ENCODE assay signal across 8 cellular contexts in genomic region chr10:42475168-42476098, GRCh38.
DNase-seq lines count a peak whose midpoint lies in the region; ATAC-seq and TF ChIP-seq lines count a peak whose summit lies in the region.

No MANE protein-coding gene starts in this region.

- TF ChIP-seq CTCF in GM23338 (conservative IDR thresholded peaks at IDR 0.05; ENCODE audit: low read depth in 2 of 2) (no peak), thyroid gland (IDR thresholded peaks at IDR 0.05) (no peak)

- CTCF ChIA-PET in activated CD8-positive, alpha-beta T cell treated with anti-CD3 and anti-CD28 coated beads, Interleukin-2, amount 10 ng/mL, durations not matched to agents 7 days and 5 days (lab: Charles Lee) = no interaction called here

- H3K4me3 ChIP-seq in GM23338 (peak overlapping the region; percentile 40), thyroid gland (replicated peaks in 1 of 3) (no peak overlapping the region)

- intact Hi-C loops in head of caudate nucleus (cut with DNase I) = no loop called here
- intact Hi-C loops in thyroid gland (cut with DNase I) = no loop called here

- DNase-seq in GM23338 (ENCODE audit: low spot score) = peak; percentile 2
- DNase-seq in SHP77 (lab: John Stamatoyannopoulos, UW) = peak; percentile 70 to 76
- peak in 41 of 42 donors; percentile 2 to 77 (median 43) for DNase-seq in head of caudate nucleus
- DNase-seq in stimulated activated CD8-positive, alpha-beta memory T cell treated with anti-CD3 and anti-CD28 coated beads, Interleukin-4, amount 100 ng/mL, for 48 hours = peak; percentile 24
- DNase-seq in thyroid gland = no peak
- DNase-seq in activated CD8-positive, alpha-beta T cell treated with anti-CD3 and anti-CD28 coated beads, Interleukin-2, amount 10 ng/mL, durations not matched to agents 7 days and 5 days = no peak

- H3K27me3 Mint-ChIP-seq in GM23338 (ENCODE audit: insufficient read depth, low read depth, poor library complexity) = peaks cover 2% of the 10 kb centered on the region
- H3K27me3 Mint-ChIP-seq in activated CD8-positive, alpha-beta T cell treated with anti-CD3 and anti-CD28 coated beads, Interleukin-2, amount 10 ng/mL, durations not matched to agents 7 days and 5 days (ENCODE audit: low read depth) = peaks cover 12% of the 10 kb centered on the region

- H3K27ac ChIP-seq in GM23338 (ENCODE audit: low read depth) = no peak overlapping the region
- no peak overlapping the region for H3K27ac ChIP-seq in thyroid gland

- peaks cover 32% of the 10 kb centered on the region for H3K36me3 Mint-ChIP-seq in GM23338 (ENCODE audit: low read depth)
- H3K36me3 Mint-ChIP-seq in activated CD8-positive, alpha-beta T cell treated with anti-CD3 and anti-CD28 coated beads, Interleukin-2, amount 10 ng/mL, durations not matched to agents 7 days and 5 days (ENCODE audit: low read depth) = peaks cover 2% of the 10 kb centered on the region

- TF ChIP-seq POLR2A in thyroid gland (IDR thresholded peaks at IDR 0.05) = no peak

- 36 to 42% methylated on average over 32 to 46 of the region's 52 CpGs for WGBS in thyroid gland, 2 donors

- POLR2A ChIA-PET in activated CD8-positive, alpha-beta T cell treated with anti-CD3 and anti-CD28 coated beads, Interleukin-2, amount 10 ng/mL, durations not matched to agents 7 days and 5 days (lab: Charles Lee) = no interaction called here

- H3K27ac Mint-ChIP-seq in GM23338 = no peak overlapping the region
- H3K27ac Mint-ChIP-seq in activated CD8-positive, alpha-beta T cell treated with anti-CD3 and anti-CD28 coated beads, Interleukin-2, amount 10 ng/mL, durations not matched to agents 7 days and 5 days = no peak overlapping the region

- H3K4me1 ChIP-seq in GM23338 (ENCODE audit: insufficient read depth) = no peaks in the 10 kb centered on the region
- no peaks in the 10 kb centered on the region for H3K4me1 ChIP-seq in thyroid gland

- no peaks in the 10 kb centered on the region for H4K20me1 ChIP-seq in GM23338 (replicated peaks; ENCODE audit: insufficient read depth)

- no peaks in the 10 kb centered on the region for H3K9me3 ChIP-seq in thyroid gland

- H3K4me3 Mint-ChIP-seq in GM23338 = no peak overlapping the region
- H3K4me3 Mint-ChIP-seq in activated CD8-positive, alpha-beta T cell treated with anti-CD3 and anti-CD28 coated beads, Interleukin-2, amount 10 ng/mL, durations not matched to agents 7 days and 5 days = no peak overlapping the region

- H3K79me2 ChIP-seq in GM23338 (replicated peaks; ENCODE audit: insufficient read depth) = no peaks in the 10 kb centered on the region

- H3F3A ChIP-seq in GM23338 (replicated peaks; ENCODE audit: low read depth) = no peaks in the 10 kb centered on the region

- H3K9me2 ChIP-seq in GM23338 (ENCODE audit: insufficient read depth) = no peaks in the 10 kb centered on the region

- peaks cover 92% of the 10 kb centered on the region for H3K9me3 Mint-ChIP-seq in GM23338
- no peaks in the 10 kb centered on the region for H3K9me3 Mint-ChIP-seq in activated CD8-positive, alpha-beta T cell treated with anti-CD3 and anti-CD28 coated beads, Interleukin-2, amount 10 ng/mL, durations not matched to agents 7 days and 5 days (ENCODE audit: insufficient read depth)

- no peaks in the 10 kb centered on the region for H3K4me1 Mint-ChIP-seq in GM23338
- peaks cover 3% of the 10 kb centered on the region for H3K4me1 Mint-ChIP-seq in activated CD8-positive, alpha-beta T cell treated with anti-CD3 and anti-CD28 coated beads, Interleukin-2, amount 10 ng/mL, durations not matched to agents 7 days and 5 days (ENCODE audit: low read depth)

- no peaks in the 10 kb centered on the region for H3K27me3 ChIP-seq in GM23338 (ENCODE audit: insufficient read depth)
- no peaks in the 10 kb centered on the region for H3K27me3 ChIP-seq in thyroid gland

- H2AFZ ChIP-seq in GM23338 = no peak overlapping the region

- ATAC-seq in GM23338 (no peak), GM18861 (IDR thresholded peaks at IDR 0.05; ENCODE audit: unreplicated experiment) (no peak), HG03039 (IDR thresholded peaks at IDR 0.05; ENCODE audit: unreplicated experiment) (no peak)
- ATAC-seq in activated CD8-positive, alpha-beta T cell treated with anti-CD3 and anti-CD28 coated beads, Interleukin-2, amount 10 ng/mL, durations not matched to agents 7 days and 5 days = no peak

- H3K4me2 ChIP-seq in GM23338 = peak overlapping the region; percentile 32; the same call in 1 of the 2 replicates

- H3K36me3 ChIP-seq in GM23338 (ENCODE audit: insufficient read depth) (no peaks in the 10 kb centered on the region), thyroid gland (no peaks in the 10 kb centered on the region)

TF ChIP-seq in GM23338, 12 proteins besides CTCF, POLR2A, EP300 and RAD21:
- TF ChIP-seq EZH2phosphoT487 (IDR thresholded peaks at IDR 0.05; ENCODE audit: unreplicated experiment) (no peak), ZNF462 (CRISPR knock-in tag; IDR thresholded peaks at IDR 0.05) (no peak), JUNB (IDR thresholded peaks at IDR 0.05; ENCODE audit: unreplicated experiment) (no peak), NANOG (IDR thresholded peaks at IDR 0.05; ENCODE audit: borderline replicate concordance) (no peak), STAT1 (IDR thresholded peaks at IDR 0.05; ENCODE audit: unreplicated experiment) (no peak), ZNF114 (CRISPR knock-in tag; IDR thresholded peaks at IDR 0.05) (no peak), ETS1 (IDR thresholded peaks at IDR 0.05) (no peak)

Comparison
In these comparisons a context has a peak if more than half of its experiments do, and no peak if none do; other contexts are left out.
1. DNase-seq: peak in GM23338 (single experiment), SHP77 (2 of 2), head of caudate nucleus (41 of 42) and stimulated activated CD8-positive, alpha-beta memory T cell treated with anti-CD3 and anti-CD28 coated beads, Interleukin-4, amount 100 ng/mL, for 48 hours (single experiment); none in thyroid gland (0 of 2) and activated CD8-positive, alpha-beta T cell treated with anti-CD3 and anti-CD28 coated beads, Interleukin-2, amount 10 ng/mL, durations not matched to agents 7 days and 5 days (single experiment).